ENCODE assay signal across 15 cellular contexts in genomic region chr13:74930402-74931165, GRCh38.
A peak's percentile ranks its signal among the peaks of the same experiment; 100 is the strongest.
DNase-seq lines count a peak whose midpoint lies in the region; ATAC-seq, FAIRE-seq and TF ChIP-seq lines count a peak whose summit lies in the region.
"Had no signal": no experiment of that assay in that cellular context is flagged by ENCODE, and none has a peak within 500 bp of the region (broad histone marks: within the 10 kb centered on the region; RNA-seq: fewer than 3 reads in every experiment).

No MANE protein-coding gene starts in this region.

- H3K4me3 ChIP-seq in brain microvascular endothelial cell (ENCODE audit: low read depth, low read length) = no peak overlapping the region
- H3K4me3 ChIP-seq in kidney (ENCODE audit: low read length in 2 of 2) = no peak overlapping the region
- H3K4me3 ChIP-seq: colonic mucosa had no signal

- TF ChIP-seq CTCF in brain microvascular endothelial cell (IDR thresholded peaks at IDR 0.05; ENCODE audit: low read depth, low read length, missing control alignments) (no peak), kidney (IDR thresholded peaks at IDR 0.05; ENCODE audit: borderline replicate concordance, extremely low read depth, insufficient read depth) (no peak)

- no peak overlapping the region for H3K4me3 Mint-ChIP-seq in T-cell
- H3K4me3 Mint-ChIP-seq: naive B cell; stimulated activated effector memory CD8-positive, alpha-beta T cell treated with anti-CD3 and anti-CD28 coated beads, Interleukin-12 subunit alpha, Interleukin-12 subunit beta, amount 100 ng/mL, for 72 hours had no signal

- no peaks in the 10 kb centered on the region for H3K4me1 ChIP-seq in kidney (ENCODE audit: control insufficient read depth in 1 of 2, insufficient read depth in 1 of 2, low read depth in 1 of 2, low read length in 2 of 2)
- H3K4me1 ChIP-seq: colonic mucosa had no signal

- no peak for FAIRE-seq in HTR-8/SVneo (lab: Jason Lieb, UNC)
- FAIRE-seq in kidney (lab: Jason Lieb, UNC) = no peak
- FAIRE-seq: GM19239 had no signal

- H3K27ac ChIP-seq in brain microvascular endothelial cell (no peak overlapping the region), kidney (ENCODE audit: low read depth in 2 of 2, low read length in 2 of 2) (no peak overlapping the region)
- H3K27ac ChIP-seq: colonic mucosa had no signal

- no peak overlapping the region for H3K9ac ChIP-seq in kidney (ENCODE audit: low read length in 2 of 2)

- no peak overlapping the region for H3K27ac Mint-ChIP-seq in T-cell
- H3K27ac Mint-ChIP-seq: naive B cell; stimulated activated effector memory CD8-positive, alpha-beta T cell treated with anti-CD3 and anti-CD28 coated beads, Interleukin-12 subunit alpha, Interleukin-12 subunit beta, amount 100 ng/mL, for 72 hours had no signal

- intact Hi-C loops in kidney (cut with DNase I) = no loop called here

- peaks cover 0 to 23% (median 9%) of the 10 kb centered on the region in 3 donors for H3K9me3 Mint-ChIP-seq in T-cell
- H3K9me3 Mint-ChIP-seq: stimulated activated effector memory CD8-positive, alpha-beta T cell treated with anti-CD3 and anti-CD28 coated beads, Interleukin-12 subunit alpha, Interleukin-12 subunit beta, amount 100 ng/mL, for 72 hours had no signal

- H3K27me3 Mint-ChIP-seq in T-cell = peaks cover 4 to 7% of the 10 kb centered on the region in 2 donors
- H3K27me3 Mint-ChIP-seq: naive B cell had no signal

- DNase-seq in ELR (ENCODE audit: low read depth) (peak; percentile 90), HTR-8/SVneo (ENCODE audit: insufficient read length, low spot score) (peak; percentile 5), brain microvascular endothelial cell (peak; percentile 51), non-pigmented ciliary epithelial cell (ENCODE audit: low read depth) (peak; percentile 20), SHP77 treated with DMSO at 0.1 percent for 48 hours (lab: John Stamatoyannopoulos, UW) (no peak), T-cell (no peak), kidney (no peak)
- DNase-seq: activated CD4-positive, alpha-beta T cell treated with anti-CD3 and anti-CD28 coated beads for 1 hour; activated gamma-delta T cell; colonic mucosa; naive B cell; NCI-H2029 had no signal

- peaks cover 2 to 9% of the 10 kb centered on the region in 2 donors for H3K9me3 ChIP-seq in kidney (ENCODE audit: control insufficient read depth in 1 of 2, low read length in 2 of 2)
- H3K9me3 ChIP-seq: colonic mucosa had no signal

- no peaks in the 10 kb centered on the region for H3K36me3 ChIP-seq in brain microvascular endothelial cell (replicated peaks)
- H3K36me3 ChIP-seq in kidney (ENCODE audit: control insufficient read depth in 1 of 2, insufficient read depth in 2 of 2, low read length in 2 of 2) = no peaks in the 10 kb centered on the region
- H3K36me3 ChIP-seq: colonic mucosa had no signal

- no peaks in the 10 kb centered on the region for H3K36me3 Mint-ChIP-seq in T-cell
- H3K36me3 Mint-ChIP-seq: naive B cell; stimulated activated effector memory CD8-positive, alpha-beta T cell treated with anti-CD3 and anti-CD28 coated beads, Interleukin-12 subunit alpha, Interleukin-12 subunit beta, amount 100 ng/mL, for 72 hours had no signal

- ATAC-seq in T-cell (replicated peaks in 1 of 4) = no peak
- no peak for ATAC-seq in GM18861 (IDR thresholded peaks at IDR 0.05; ENCODE audit: unreplicated experiment)
- ATAC-seq: stimulated activated effector memory CD8-positive, alpha-beta T cell treated with anti-CD3 and anti-CD28 coated beads, Interleukin-12 subunit alpha, Interleukin-12 subunit beta, amount 100 ng/mL, for 72 hours had no signal

- H3K27me3 ChIP-seq in brain microvascular endothelial cell (replicated peaks) = no peaks in the 10 kb centered on the region
- H3K27me3 ChIP-seq: colonic mucosa had no signal

- POLR2A ChIA-PET in T-cell (lab: Charles Lee) = no interaction called here

- H3K4me1 Mint-ChIP-seq in T-cell = no peaks in the 10 kb centered on the region
- H3K4me1 Mint-ChIP-seq: naive B cell had no signal

- in situ Hi-C loops in brain microvascular endothelial cell (cut with HindIII; ENCODE audit: low pct_ligation_motif_present, low sequenced_read_pairs) = no loop called here

- CTCF ChIA-PET in T-cell (lab: Charles Lee) = interaction anchor here (0.5 to 0.7 kb wide), 3 partner anchors 13 to 496 kb away, joined by 3 to 7 read pairs (median 6); no protein-coding TSS in a partner anchor

Comparison
In these comparisons a context has a peak if more than half of its experiments do, and no peak if none do; other contexts are left out.
1. DNase-seq: peak in ELR (single experiment), HTR-8/SVneo (single experiment), brain microvascular endothelial cell (single experiment) and non-pigmented ciliary epithelial cell (single experiment); none in SHP77 treated with DMSO at 0.1 percent for 48 hours (single experiment), T-cell (0 of 34) and kidney (single experiment).